ENCODE assay signal across 2 cellular contexts in the genomic region with DNA sequence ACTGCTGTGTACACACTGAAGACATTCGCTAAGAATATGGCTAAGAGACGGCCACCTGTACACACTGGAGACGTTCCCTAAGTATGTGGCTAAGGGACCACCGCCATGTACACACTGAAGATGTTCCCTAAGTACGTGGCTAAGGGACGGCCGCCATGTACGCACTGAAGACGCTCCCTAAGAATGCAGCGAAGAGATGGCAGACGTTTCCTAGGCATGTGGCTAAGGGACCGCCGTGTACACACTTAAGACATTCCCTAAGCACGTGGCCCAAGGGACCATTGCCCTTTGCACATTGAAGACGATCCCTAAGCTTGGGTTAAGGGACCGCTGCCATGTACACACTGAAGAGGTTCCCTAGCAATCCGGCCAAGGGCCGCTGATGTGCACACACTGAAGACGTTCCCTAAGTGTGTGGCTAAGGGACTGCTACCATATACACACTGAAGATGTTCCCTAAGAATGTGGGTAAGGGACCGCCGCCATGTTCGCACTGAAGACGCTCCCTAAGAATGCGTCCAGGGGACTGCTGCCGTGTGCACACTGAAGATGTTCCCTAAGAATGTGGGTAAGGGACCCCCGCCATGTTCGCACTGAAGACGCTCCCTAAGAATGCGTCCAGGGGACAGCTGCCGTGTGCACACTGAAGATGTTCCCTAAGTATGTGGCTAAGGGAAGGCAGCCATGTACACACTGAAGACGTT.
TF ChIP-seq lines count a peak whose summit lies in the region.

No MANE protein-coding gene starts in this region.

TF ChIP-seq in WTC11, 78 proteins besides CTCF, POLR2A, EP300 and RAD21:
- TF ChIP-seq NFE2L1 (CRISPR knock-in tag; IDR thresholded peaks at IDR 0.05) (no peak), MXD4 (CRISPR knock-in tag; IDR thresholded peaks at IDR 0.05; ENCODE audit: borderline replicate concordance) (no peak), NR3C1 (CRISPR knock-in tag; conservative IDR thresholded peaks at IDR 0.05; ENCODE audit: low read depth) (no peak), NR2C2 (CRISPR knock-in tag; IDR thresholded peaks at IDR 0.05) (no peak), ZNF219 (CRISPR knock-in tag; IDR thresholded peaks at IDR 0.05; ENCODE audit: borderline replicate concordance) (no peak), USF2 (CRISPR knock-in tag; IDR thresholded peaks at IDR 0.05) (no peak)

TF ChIP-seq in HepG2, 621 proteins besides CTCF, POLR2A, EP300 and RAD21:
- TF ChIP-seq, protein P1, sequence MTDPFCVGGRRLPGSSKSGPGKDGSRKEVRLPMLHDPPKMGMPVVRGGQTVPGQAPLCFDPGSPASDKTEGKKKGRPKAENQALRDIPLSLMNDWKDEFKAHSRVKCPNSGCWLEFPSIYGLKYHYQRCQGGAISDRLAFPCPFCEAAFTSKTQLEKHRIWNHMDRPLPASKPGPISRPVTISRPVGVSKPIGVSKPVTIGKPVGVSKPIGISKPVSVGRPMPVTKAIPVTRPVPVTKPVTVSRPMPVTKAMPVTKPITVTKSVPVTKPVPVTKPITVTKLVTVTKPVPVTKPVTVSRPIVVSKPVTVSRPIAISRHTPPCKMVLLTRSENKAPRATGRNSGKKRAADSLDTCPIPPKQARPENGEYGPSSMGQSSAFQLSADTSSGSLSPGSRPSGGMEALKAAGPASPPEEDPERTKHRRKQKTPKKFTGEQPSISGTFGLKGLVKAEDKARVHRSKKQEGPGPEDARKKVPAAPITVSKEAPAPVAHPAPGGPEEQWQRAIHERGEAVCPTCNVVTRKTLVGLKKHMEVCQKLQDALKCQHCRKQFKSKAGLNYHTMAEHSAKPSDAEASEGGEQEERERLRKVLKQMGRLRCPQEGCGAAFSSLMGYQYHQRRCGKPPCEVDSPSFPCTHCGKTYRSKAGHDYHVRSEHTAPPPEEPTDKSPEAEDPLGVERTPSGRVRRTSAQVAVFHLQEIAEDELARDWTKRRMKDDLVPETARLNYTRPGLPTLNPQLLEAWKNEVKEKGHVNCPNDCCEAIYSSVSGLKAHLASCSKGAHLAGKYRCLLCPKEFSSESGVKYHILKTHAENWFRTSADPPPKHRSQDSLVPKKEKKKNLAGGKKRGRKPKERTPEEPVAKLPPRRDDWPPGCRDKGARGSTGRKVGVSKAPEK (CRISPR knock-in tag; IDR thresholded peaks at IDR 0.05; ENCODE audit: borderline replicate concordance), result no peak
- TF ChIP-seq TARDBP (CRISPR knock-in tag; IDR thresholded peaks at IDR 0.05), result no peak
- TF ChIP-seq GPN1 (CRISPR knock-in tag; IDR thresholded peaks at IDR 0.05; ENCODE audit: borderline replicate concordance), result no peak
- TF ChIP-seq NR3C1 (CRISPR knock-in tag; IDR thresholded peaks at IDR 0.05), result no peak
- no peak for TF ChIP-seq ZNF761 (CRISPR knock-in tag; conservative IDR thresholded peaks at IDR 0.05)
- TF ChIP-seq RBM39 (IDR thresholded peaks at IDR 0.05; ENCODE audit: low read depth, low read length, poor library complexity, severe bottlenecking), result no peak
- TF ChIP-seq MEIS1 (CRISPR knock-in tag; IDR thresholded peaks at IDR 0.05; ENCODE audit: borderline replicate concordance), result no peak
- TF ChIP-seq GATAD1 (CRISPR knock-in tag; IDR thresholded peaks at IDR 0.05), result no peak
- TF ChIP-seq CENPT (CRISPR knock-in tag; IDR thresholded peaks at IDR 0.05; ENCODE audit: low read depth), result no peak
- no peak for TF ChIP-seq HIVEP1 (CRISPR knock-in tag; IDR thresholded peaks at IDR 0.05)
